19 cellular contexts compared by ENCODE assay signal in the genomic region with DNA sequence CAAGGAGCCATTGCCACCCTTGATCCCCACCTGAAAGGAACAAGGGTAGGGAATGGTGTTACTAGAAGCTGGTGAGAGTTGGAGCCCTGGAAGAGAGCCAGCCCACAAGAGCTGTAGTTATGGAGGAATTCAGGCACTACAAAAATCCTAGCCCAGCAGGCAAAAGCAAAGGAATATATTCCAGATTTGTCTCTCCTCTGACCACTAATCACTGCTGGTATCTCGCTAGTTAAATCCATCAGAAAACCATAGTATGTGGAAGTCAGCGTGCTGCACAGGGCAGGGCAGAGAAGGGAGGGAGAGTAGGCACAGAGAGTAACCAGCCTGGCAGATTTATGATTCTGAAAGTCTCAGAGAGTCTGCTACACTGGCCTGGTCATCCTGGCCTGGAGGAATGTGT.
DNase-seq lines count a peak whose midpoint lies in the region; ATAC-seq, FAIRE-seq and TF ChIP-seq lines count a peak whose summit lies in the region.
"Had no signal": no experiment of that assay in that cellular context is flagged by ENCODE, and none has a peak within 500 bp of the region (broad histone marks: within the 10 kb centered on the region; RNA-seq: fewer than 3 reads in every experiment).

No MANE protein-coding gene starts in this region.

- H3K79me1 ChIP-seq in H1 (ENCODE audit: low read depth, low read length) = no peaks in the 10 kb centered on the region

- no peak overlapping the region for H3K56ac ChIP-seq in H1 (replicated peaks; ENCODE audit: insufficient read length, low read depth, low read length)

- H3K9ac ChIP-seq in H1 (replicated peaks in 1 of 4; ENCODE audit: extremely low read depth in 1 of 4, low read depth in 3 of 4, low read length in 3 of 4) = no peak overlapping the region

- peaks cover 16% of the 10 kb centered on the region for H3K27me3 Mint-ChIP-seq in activated CD8-positive, alpha-beta T cell treated with anti-CD3 and anti-CD28 coated beads, Interleukin-2, amount 10 ng/mL, durations not matched to agents 7 days and 5 days (ENCODE audit: low read depth)

- H3K36me3 ChIP-seq in H1 (ENCODE audit: control insufficient read depth in 2 of 4, insufficient read depth in 4 of 4, low read length in 3 of 4) = no peaks in the 10 kb centered on the region
- H3K36me3 ChIP-seq: esophagus squamous epithelium, sigmoid colon, thoracic aorta had no signal

- POLR2A ChIA-PET in H1 (lab: Charles Lee; ENCODE audit: partially characterized antibody) = interaction anchor here (1.7 kb wide), 1 partner anchor 22 kb away, joined by 5 read pairs; no protein-coding TSS in a partner anchor
- POLR2A ChIA-PET in activated CD8-positive, alpha-beta T cell treated with anti-CD3 and anti-CD28 coated beads, Interleukin-2, amount 10 ng/mL, durations not matched to agents 7 days and 5 days (lab: Charles Lee) = no interaction called here

- H3K79me2 ChIP-seq in H1 (ENCODE audit: control insufficient read depth in 1 of 2, insufficient read depth in 2 of 2, low read length in 2 of 2) = no peaks in the 10 kb centered on the region

- no peak overlapping the region for H4K91ac ChIP-seq in H1 (replicated peaks; ENCODE audit: insufficient read length, low read length)

- H4K20me1 ChIP-seq in H1 (replicated peaks in 1 of 2; ENCODE audit: control insufficient read depth in 1 of 2, insufficient read depth in 2 of 2, low read length in 2 of 2) = peaks cover 0 to 1% of the 10 kb centered on the region in 2 experiments

- peak; percentile 6 for DNase-seq in ELF-1 (ENCODE audit: low read depth, low spot score)
- DNase-seq in NCI-H2029 (lab: John Stamatoyannopoulos, UW) = peak; percentile 10
- DNase-seq in H1 (ENCODE audit: low read depth in 1 of 2, low spot score in 2 of 2) = no peak
- DNase-seq in retinal pigment epithelial cell (ENCODE audit: low read depth) = peak; percentile 53
- no peak for DNase-seq in activated CD8-positive, alpha-beta T cell treated with anti-CD3 and anti-CD28 coated beads, Interleukin-2, amount 10 ng/mL, durations not matched to agents 7 days and 5 days
- DNase-seq in NCI-H1417 treated with DMSO at 0.1 percent for 48 hours (lab: John Stamatoyannopoulos, UW) = no peak
- DNase-seq: activated naive CD4-positive, alpha-beta T cell; C1 segment of cervical spinal cord; esophagus squamous epithelium; hypothalamus; NCI-H1092 treated with DMSO at 0.1 percent for 48 hours; NCI-H2227 treated with DMSO at 0.1 percent for 48 hours; SHP77; sigmoid colon; stimulated activated CD4-positive, alpha-beta T cell treated with anti-CD3 and anti-CD28 coated beads, Interleukin-4, amount 100 ng/mL, for 1 hour had no signal

- no peak overlapping the region for H2AK5ac ChIP-seq in H1 (ENCODE audit: low read depth, low read length)

- H3K14ac ChIP-seq in H1 (ENCODE audit: insufficient read length) = no peak overlapping the region

- H2BK20ac ChIP-seq in H1 (ENCODE audit: low read length) = no peak overlapping the region

- no peak overlapping the region for H3K18ac ChIP-seq in H1 (ENCODE audit: extremely low read depth, low read length)

- no peaks in the 10 kb centered on the region for H3K23me2 ChIP-seq in H1 (ENCODE audit: low read depth, low read length)

- H3K4ac ChIP-seq in H1 (replicated peaks; ENCODE audit: insufficient read length, low read depth, low read length) = no peak overlapping the region

- no peak overlapping the region for H2BK120ac ChIP-seq in H1 (replicated peaks; ENCODE audit: low read depth, low read length)

- ATAC-seq in GM18907 (IDR thresholded peaks at IDR 0.05; ENCODE audit: unreplicated experiment) = no peak
- ATAC-seq in activated CD8-positive, alpha-beta T cell treated with anti-CD3 and anti-CD28 coated beads, Interleukin-2, amount 10 ng/mL, durations not matched to agents 7 days and 5 days = no peak

- FAIRE-seq in H1 (lab: Jason Lieb, UNC) = no peak
- FAIRE-seq: bronchial epithelial cell had no signal

- TF ChIP-seq CTCF in H1 (IDR thresholded peaks at IDR 0.05; ENCODE audit: control extremely low read depth in 1 of 3, insufficient read depth in 1 of 3, low read depth in 1 of 3, low read length in 3 of 3) = no peak
- no peak for TF ChIP-seq CTCF in retinal pigment epithelial cell (conservative IDR thresholded peaks at IDR 0.05; ENCODE audit: low read depth, low read length)

- no peaks in the 10 kb centered on the region for H3K36me3 Mint-ChIP-seq in activated CD8-positive, alpha-beta T cell treated with anti-CD3 and anti-CD28 coated beads, Interleukin-2, amount 10 ng/mL, durations not matched to agents 7 days and 5 days (ENCODE audit: low read depth)

- no peak overlapping the region for H3K23ac ChIP-seq in H1 (ENCODE audit: insufficient read length)

- H3K4me1 ChIP-seq in H1 (replicated peaks in 1 of 4; ENCODE audit: control insufficient read depth in 3 of 4, insufficient read depth in 4 of 4, low read length in 3 of 4) = no peaks in the 10 kb centered on the region; a peak in 1 of 7 replicates
- H3K4me1 ChIP-seq: esophagus squamous epithelium, sigmoid colon had no signal

- no peak for TF ChIP-seq POLR2A in H1 (IDR thresholded peaks at IDR 0.05; ENCODE audit: control extremely low read depth in 1 of 2, low read depth in 2 of 2, low read length in 2 of 2)

- H2BK12ac ChIP-seq in H1 (ENCODE audit: low read depth, low read length) = 0 out of 2 replicates have a peak overlapping the region, but pooled peaks have one; percentile 28

- no peak for TF ChIP-seq EP300 in H1 (IDR thresholded peaks at IDR 0.05; ENCODE audit: borderline replicate concordance in 1 of 2, low read depth in 2 of 2, low read length in 2 of 2)

- CTCF ChIA-PET in H1 (lab: Charles Lee; ENCODE audit: partially characterized antibody) = interaction anchor here (0.6 to 3.9 kb wide), 10 partner anchors 9 to 259 kb away, joined by 3 to 21 read pairs (median 3); no protein-coding TSS in a partner anchor
- CTCF ChIA-PET in activated CD8-positive, alpha-beta T cell treated with anti-CD3 and anti-CD28 coated beads, Interleukin-2, amount 10 ng/mL, durations not matched to agents 7 days and 5 days (lab: Charles Lee) = no interaction called here

- H4K5ac ChIP-seq in H1 (ENCODE audit: insufficient read length, low read depth, low read length) = no peak overlapping the region

- H2BK5ac ChIP-seq in H1 (ENCODE audit: low read depth, low read length) = no peak overlapping the region

- no peaks in the 10 kb centered on the region for H3K4me1 Mint-ChIP-seq in activated CD8-positive, alpha-beta T cell treated with anti-CD3 and anti-CD28 coated beads, Interleukin-2, amount 10 ng/mL, durations not matched to agents 7 days and 5 days (ENCODE audit: low read depth)

- no peak overlapping the region for H2BK15ac ChIP-seq in H1 (ENCODE audit: low read length)

- H3K27ac ChIP-seq in H1 (ENCODE audit: low read depth, low read length) = no peak overlapping the region
- H3K27ac ChIP-seq: esophagus squamous epithelium, sigmoid colon, thoracic aorta had no signal

- H4K8ac ChIP-seq in H1 (ENCODE audit: extremely low read depth, insufficient read depth, low read length) = no peak overlapping the region

- no peak overlapping the region for H3K4me3 Mint-ChIP-seq in activated CD8-positive, alpha-beta T cell treated with anti-CD3 and anti-CD28 coated beads, Interleukin-2, amount 10 ng/mL, durations not matched to agents 7 days and 5 days
- H3K4me3 Mint-ChIP-seq: T-helper 2 cell treated with Interferon-gamma antibody and Interleukin-4, amounts not matched to agents 5 μg/mL and 100 μg/mL, for 36 hours had no signal

- no peak overlapping the region for H3K4me2 ChIP-seq in H1 (ENCODE audit: insufficient read depth in 1 of 2, low read depth in 2 of 2, low read length in 2 of 2)

- no peak overlapping the region for H3K4me3 ChIP-seq in H1 (ENCODE audit: extremely low read depth in 1 of 4, insufficient read depth in 2 of 4, low read depth in 3 of 4, low read length in 4 of 4)
- H3K4me3 ChIP-seq in retinal pigment epithelial cell (ENCODE audit: low read length) = no peak overlapping the region
- H3K4me3 ChIP-seq: esophagus squamous epithelium, sigmoid colon, thoracic aorta had no signal

- H3K27me3 ChIP-seq in H1 (replicated peaks in 1 of 4; ENCODE audit: control insufficient read depth in 3 of 4, extremely low read depth in 1 of 4, insufficient read depth in 3 of 4, low read length in 3 of 4) = no peaks in the 10 kb centered on the region
- H3K27me3 ChIP-seq: esophagus squamous epithelium had no signal

- H3K9me3 Mint-ChIP-seq in activated CD8-positive, alpha-beta T cell treated with anti-CD3 and anti-CD28 coated beads, Interleukin-2, amount 10 ng/mL, durations not matched to agents 7 days and 5 days (ENCODE audit: insufficient read depth) = no peaks in the 10 kb centered on the region
- H3K9me3 Mint-ChIP-seq: T-helper 2 cell treated with Interferon-gamma antibody and Interleukin-4, amounts not matched to agents 5 μg/mL and 100 μg/mL, for 36 hours had no signal

- H2AFZ ChIP-seq in H1 (ENCODE audit: low read length) = peak overlapping the region; percentile 77; the same call in 1 of the 2 replicates

- no peaks in the 10 kb centered on the region for H3K9me3 ChIP-seq in H1 (ENCODE audit: insufficient read depth in 2 of 2, low read depth in 1 of 2, low read length in 1 of 2)
- H3K9me3 ChIP-seq: esophagus squamous epithelium, sigmoid colon, thoracic aorta had no signal

- no peak overlapping the region for H3K27ac Mint-ChIP-seq in activated CD8-positive, alpha-beta T cell treated with anti-CD3 and anti-CD28 coated beads, Interleukin-2, amount 10 ng/mL, durations not matched to agents 7 days and 5 days
- H3K27ac Mint-ChIP-seq: T-helper 2 cell treated with Interferon-gamma antibody and Interleukin-4, amounts not matched to agents 5 μg/mL and 100 μg/mL, for 36 hours had no signal

- 78% methylated on average over 2 of the region's 2 CpGs; no CpG with 5 or more reads in 1 of the 2 experiments for WGBS in H1 (ENCODE audit: extremely low coverage in 1 of 2, insufficient coverage in 1 of 2, insufficient read length in 1 of 2, insufficient replicate concordance in 2 of 2, low coverage in 1 of 2, low lambda C conversion rate in 2 of 2, missing lambda C conversion rate in 1 of 2), 2 experiments

- no peak for TF ChIP-seq RAD21 in H1 (IDR thresholded peaks at IDR 0.05 in 1 of 2, conservative IDR thresholded peaks at IDR 0.05 in 1 of 2; ENCODE audit: low read depth in 2 of 2, low read length in 2 of 2)

TF ChIP-seq in H1, 55 proteins besides CTCF, POLR2A, EP300 and RAD21:
- no peak for TF ChIP-seq CHD2 (IDR thresholded peaks at IDR 0.05; ENCODE audit: low read length)
- TF ChIP-seq SUZ12 (IDR thresholded peaks at IDR 0.05; ENCODE audit: low read length) = no peak
- no peak for TF ChIP-seq TAF1 (IDR thresholded peaks at IDR 0.05; ENCODE audit: low read depth, low read length)
- TF ChIP-seq HDAC2 (IDR thresholded peaks at IDR 0.05; ENCODE audit: borderline replicate concordance in 1 of 2, low read depth in 2 of 2, low read length in 2 of 2) = no peak
- TF ChIP-seq TCF12 (IDR thresholded peaks at IDR 0.05; ENCODE audit: low read depth, low read length) = no peak
- no peak for TF ChIP-seq GABPA (IDR thresholded peaks at IDR 0.05; ENCODE audit: borderline replicate concordance, insufficient read depth, low read length)

Comparison
In these comparisons a context has a peak if more than half of its experiments do, and no peak if none do; other contexts are left out.
1. DNase-seq: peak in ELF-1 (single experiment), NCI-H2029 (single experiment) and retinal pigment epithelial cell (single experiment); none in H1 (0 of 2), activated CD8-positive, alpha-beta T cell treated with anti-CD3 and anti-CD28 coated beads, Interleukin-2, amount 10 ng/mL, durations not matched to agents 7 days and 5 days (single experiment) and NCI-H1417 treated with DMSO at 0.1 percent for 48 hours (single experiment).